Comparison of ENCODE assay signal across 15 cellular contexts in genomic region chr10:124494050-124494807, GRCh38. TPM values are rescaled to one million over a fixed set of nuclear protein-coding genes. Genes with fewer than 3 reads are reported as not detected.
DNase-seq lines count a peak whose midpoint lies in the region; ATAC-seq and TF ChIP-seq lines count a peak whose summit lies in the region.
"Had no signal": no experiment of that assay in that cellular context is flagged by ENCODE, and none has a peak within 500 bp of the region (broad histone marks: within the 10 kb centered on the region; RNA-seq: fewer than 3 reads in every experiment).

No MANE protein-coding gene starts in this region.

- POLR2A ChIA-PET in activated CD4-positive, alpha-beta memory T cell treated with anti-CD3 and anti-CD28 coated beads for 36 hours (lab: Charles Lee) = no interaction called here

- no peak overlapping the region for H3K4me3 Mint-ChIP-seq in activated CD4-positive, alpha-beta memory T cell treated with anti-CD3 and anti-CD28 coated beads for 36 hours

- no peak overlapping the region for H3K27ac Mint-ChIP-seq in activated CD4-positive, alpha-beta memory T cell treated with anti-CD3 and anti-CD28 coated beads for 36 hours

- H3K27me3 Mint-ChIP-seq in activated CD4-positive, alpha-beta memory T cell treated with anti-CD3 and anti-CD28 coated beads for 36 hours = no peaks in the 10 kb centered on the region

- H3K36me3 Mint-ChIP-seq in activated CD4-positive, alpha-beta memory T cell treated with anti-CD3 and anti-CD28 coated beads for 36 hours = peaks cover 1% of the 10 kb centered on the region

- intact Hi-C loops in activated CD4-positive, alpha-beta memory T cell treated with anti-CD3 and anti-CD28 coated beads for 36 hours (cut with micrococcal nuclease) = no loop called here

- no peak for TF ChIP-seq CTCF in foreskin fibroblast (IDR thresholded peaks at IDR 0.05; ENCODE audit: low read depth, low read length)

- no peak for ATAC-seq in HG02642 (IDR thresholded peaks at IDR 0.05; ENCODE audit: poor library complexity, unreplicated experiment)
- no peak for ATAC-seq in GM18873 (IDR thresholded peaks at IDR 0.05; ENCODE audit: low FRiP score, unreplicated experiment)
- ATAC-seq: K562, mucosa of descending colon, psoas muscle had no signal

- no peak overlapping the region for H3K4me3 ChIP-seq in foreskin fibroblast (ENCODE audit: low read depth in 1 of 2, low read length in 2 of 2)
- H3K4me3 ChIP-seq: GM23248, K562, mucosa of descending colon, psoas muscle had no signal

- H3K9me3 Mint-ChIP-seq in activated CD4-positive, alpha-beta memory T cell treated with anti-CD3 and anti-CD28 coated beads for 36 hours = no peaks in the 10 kb centered on the region

- DNase-seq in stimulated activated CD4-positive, alpha-beta T cell treated with anti-CD3 and anti-CD28 coated beads, Interleukin-15, amount 100 ng/mL, for 24 hours = peak; percentile 28
- no peak for DNase-seq in stimulated activated CD4-positive, alpha-beta T cell treated with anti-CD3 and anti-CD28 coated beads, Interleukin-2, amount 100 ng/mL, for 48 hours
- DNase-seq in activated CD4-positive, alpha-beta memory T cell treated with anti-CD3 and anti-CD28 coated beads for 36 hours = peak; percentile 11
- DNase-seq in islet precursor cell (peak; percentile 23), amygdala (lab: John Stamatoyannopoulos, UW) (no peak), foreskin fibroblast (no peak)
- DNase-seq: AML-193, GM23248, NCI-H1436 had no signal

- H3K4me1 Mint-ChIP-seq in activated CD4-positive, alpha-beta memory T cell treated with anti-CD3 and anti-CD28 coated beads for 36 hours (ENCODE audit: low read depth) = peaks cover 12% of the 10 kb centered on the region

- CTCF ChIA-PET in activated CD4-positive, alpha-beta memory T cell treated with anti-CD3 and anti-CD28 coated beads for 36 hours (lab: Charles Lee) = no interaction called here

RNA-seq across cellular contexts. Expression of gene LHPP, which starts 32.6 kb away (rescaled TPM):
- total RNA-seq in activated CD4-positive, alpha-beta memory T cell treated with anti-CD3 and anti-CD28 coated beads for 36 hours = 10 to 100 TPM; 10.1 to 12.3 TPM

RNA-seq across cellular contexts. Expression of gene NKX1-2, which starts 44.4 kb away (rescaled TPM):
- not detected for total RNA-seq in activated CD4-positive, alpha-beta memory T cell treated with anti-CD3 and anti-CD28 coated beads for 36 hours
- total RNA-seq: GM23248, K562, mucosa of descending colon, psoas muscle, RPMI7951 had no signal

Comparison
In these comparisons a context has a peak if more than half of its experiments do, and no peak if none do; other contexts are left out.
1. DNase-seq: peak in stimulated activated CD4-positive, alpha-beta T cell treated with anti-CD3 and anti-CD28 coated beads, Interleukin-15, amount 100 ng/mL, for 24 hours (single experiment), activated CD4-positive, alpha-beta memory T cell treated with anti-CD3 and anti-CD28 coated beads for 36 hours (single experiment) and islet precursor cell (single experiment); none in stimulated activated CD4-positive, alpha-beta T cell treated with anti-CD3 and anti-CD28 coated beads, Interleukin-2, amount 100 ng/mL, for 48 hours (0 of 2), amygdala (0 of 56) and foreskin fibroblast (0 of 2).